Comparison of ENCODE assay signal across 18 cellular contexts in genomic region chr2:191065785-191066184, GRCh38. TPM values are rescaled to one million over a fixed set of nuclear protein-coding genes. Genes with fewer than 3 reads are reported as not detected.
DNase-seq lines count a peak whose midpoint lies in the region; ATAC-seq and TF ChIP-seq lines count a peak whose summit lies in the region.
"Had no signal": no experiment of that assay in that cellular context is flagged by ENCODE, and none has a peak within 500 bp of the region (broad histone marks: within the 10 kb centered on the region; RNA-seq: fewer than 3 reads in every experiment).

No MANE protein-coding gene starts in this region.

- peaks cover 51% of the 10 kb centered on the region for H3K36me3 Mint-ChIP-seq in activated T-cell treated with anti-CD3 and anti-CD28 coated beads, Interleukin-2, amount 50 U/mL, for 4 hours (ENCODE audit: insufficient read depth)
- H3K36me3 Mint-ChIP-seq in activated naive CD8-positive, alpha-beta T cell treated with anti-CD3 and anti-CD28 coated beads, Interleukin-2, amount 10 ng/mL, durations not matched to agents 7 days and 5 days = peaks cover 63% of the 10 kb centered on the region

- POLR2A ChIA-PET in activated naive CD8-positive, alpha-beta T cell treated with anti-CD3 and anti-CD28 coated beads, Interleukin-2, amount 10 ng/mL, durations not matched to agents 7 days and 5 days (lab: Charles Lee) = interaction anchor here (0.7 to 7.7 kb wide), 16 partner anchors 8 to 612 kb away, joined by 3 to 226 read pairs (median 6); partner anchors contain the start of genes NABP1, STAT1 and STAT4

- no peak overlapping the region for H3K4me3 ChIP-seq in MM.1S (ENCODE audit: low read length)
- H3K4me3 ChIP-seq: breast epithelium, gastrocnemius medialis, ovary, stomach had no signal

- no peaks in the 10 kb centered on the region for H3K27me3 Mint-ChIP-seq in activated T-cell treated with anti-CD3 and anti-CD28 coated beads, Interleukin-2, amount 50 U/mL, for 4 hours (ENCODE audit: low read depth)
- H3K27me3 Mint-ChIP-seq in activated naive CD8-positive, alpha-beta T cell treated with anti-CD3 and anti-CD28 coated beads, Interleukin-2, amount 10 ng/mL, durations not matched to agents 7 days and 5 days = no peaks in the 10 kb centered on the region

- no peaks in the 10 kb centered on the region for H3K9me3 Mint-ChIP-seq in activated T-cell treated with anti-CD3 and anti-CD28 coated beads, Interleukin-2, amount 50 U/mL, for 4 hours
- peaks cover 3% of the 10 kb centered on the region for H3K9me3 Mint-ChIP-seq in activated naive CD8-positive, alpha-beta T cell treated with anti-CD3 and anti-CD28 coated beads, Interleukin-2, amount 10 ng/mL, durations not matched to agents 7 days and 5 days
- H3K9me3 Mint-ChIP-seq: activated B cell treated with CpG ODN at 0.5 μM for 24 hours had no signal

- ATAC-seq in activated T-cell treated with anti-CD3 and anti-CD28 coated beads, Interleukin-2, amount 50 U/mL, for 4 hours = no peak
- no peak for ATAC-seq in activated naive CD8-positive, alpha-beta T cell treated with anti-CD3 and anti-CD28 coated beads, Interleukin-2, amount 10 ng/mL, durations not matched to agents 7 days and 5 days (ENCODE audit: low read depth)
- ATAC-seq in sciatic nerve = peak; percentile 72

- H3K79me2 ChIP-seq in MM.1S (ENCODE audit: low read length) = no peaks in the 10 kb centered on the region

- intact Hi-C loops in sciatic nerve (cut with DNase I) = no loop called here

- peaks cover 11% of the 10 kb centered on the region; the same call in 1 of the 2 replicates for H3K4me1 ChIP-seq in MM.1S (ENCODE audit: low read length)
- H3K4me1 ChIP-seq: breast epithelium, stomach had no signal

- no peaks in the 10 kb centered on the region for H3F3A ChIP-seq in MM.1S (ENCODE audit: insufficient read depth, low read length)

- no peak overlapping the region for H2AFZ ChIP-seq in MM.1S (ENCODE audit: low read length)

- no peak overlapping the region for H3K27ac ChIP-seq in MM.1S (ENCODE audit: low read length)
- H3K27ac ChIP-seq: gastrocnemius medialis, ovary had no signal

- no peaks in the 10 kb centered on the region for H3K9me2 ChIP-seq in MM.1S (replicated peaks; ENCODE audit: insufficient read depth, low read length)
- H3K9me2 ChIP-seq: SK-N-SH had no signal

- DNase-seq in activated T-cell treated with anti-CD3 and anti-CD28 coated beads, Interleukin-2, amount 50 U/mL, for 4 hours = no peak
- DNase-seq in activated T-cell treated with anti-CD3 and anti-CD28 coated beads for 4 hours = no peak
- DNase-seq in MM.1S = no peak
- no peak for DNase-seq in activated naive CD8-positive, alpha-beta T cell treated with anti-CD3 and anti-CD28 coated beads, Interleukin-2, amount 10 ng/mL, durations not matched to agents 7 days and 5 days
- DNase-seq in sciatic nerve (ENCODE audit: low spot score) = no peak
- DNase-seq in stimulated activated CD4-positive, alpha-beta T cell treated with anti-CD3 and anti-CD28 coated beads, Interleukin-2, amount 100 ng/mL, for 24 hours = no peak
- no peak for DNase-seq in activated effector memory CD4-positive, alpha-beta T cell treated with Interleukin-2 at 50 U/mL for 16 hours
- no peak for DNase-seq in ecto neural progenitor cell (ENCODE audit: low spot score)
- DNase-seq: activated B cell treated with CpG ODN at 0.5 μM for 24 hours; effector CD4-positive, alpha-beta T cell; gastrocnemius medialis; NCI-H1417; NCI-H345; ovary; SK-N-SH; small intestine; stomach had no signal

- H3K27me3 ChIP-seq in MM.1S (replicated peaks; ENCODE audit: insufficient read depth, low read length) = no peaks in the 10 kb centered on the region
- H3K27me3 ChIP-seq: breast epithelium, gastrocnemius medialis, ovary, stomach had no signal

- peak overlapping the region; percentile 33 for H3K4me3 Mint-ChIP-seq in activated T-cell treated with anti-CD3 and anti-CD28 coated beads, Interleukin-2, amount 50 U/mL, for 4 hours
- peak overlapping the region; percentile 88 for H3K4me3 Mint-ChIP-seq in activated naive CD8-positive, alpha-beta T cell treated with anti-CD3 and anti-CD28 coated beads, Interleukin-2, amount 10 ng/mL, durations not matched to agents 7 days and 5 days
- H3K4me3 Mint-ChIP-seq: activated B cell treated with CpG ODN at 0.5 μM for 24 hours had no signal

- peak overlapping the region; percentile 92 for H3K27ac Mint-ChIP-seq in activated naive CD8-positive, alpha-beta T cell treated with anti-CD3 and anti-CD28 coated beads, Interleukin-2, amount 10 ng/mL, durations not matched to agents 7 days and 5 days
- H3K27ac Mint-ChIP-seq: activated B cell treated with CpG ODN at 0.5 μM for 24 hours had no signal

- peaks cover 81% of the 10 kb centered on the region for H3K4me1 Mint-ChIP-seq in activated T-cell treated with anti-CD3 and anti-CD28 coated beads, Interleukin-2, amount 50 U/mL, for 4 hours (ENCODE audit: low read depth)
- peaks cover 64% of the 10 kb centered on the region for H3K4me1 Mint-ChIP-seq in activated naive CD8-positive, alpha-beta T cell treated with anti-CD3 and anti-CD28 coated beads, Interleukin-2, amount 10 ng/mL, durations not matched to agents 7 days and 5 days
- H3K4me1 Mint-ChIP-seq: activated B cell treated with CpG ODN at 0.5 μM for 24 hours had no signal

- H3K4me2 ChIP-seq in MM.1S (ENCODE audit: low read depth, low read length) = peak overlapping the region; percentile 29; the same call in 1 of the 2 replicates
- H3K4me2 ChIP-seq: SK-N-SH had no signal

- no peak overlapping the region for H3K9ac ChIP-seq in MM.1S (ENCODE audit: low read length)
- H3K9ac ChIP-seq: SK-N-SH had no signal

- H4K20me1 ChIP-seq in MM.1S (ENCODE audit: insufficient read depth, low read length) = no peaks in the 10 kb centered on the region

- no peaks in the 10 kb centered on the region for H3K36me3 ChIP-seq in MM.1S (replicated peaks; ENCODE audit: insufficient read depth, low read length)
- H3K36me3 ChIP-seq: breast epithelium, gastrocnemius medialis, ovary, stomach had no signal

- TF ChIP-seq CTCF in MM.1S (IDR thresholded peaks at IDR 0.05; ENCODE audit: low read length) = no peak

- no peaks in the 10 kb centered on the region for H3K9me3 ChIP-seq in MM.1S (replicated peaks; ENCODE audit: insufficient read depth, low read length)
- H3K9me3 ChIP-seq: breast epithelium, gastrocnemius medialis, ovary, SK-N-SH, stomach had no signal

RNA-seq across cellular contexts. Expression of gene STAT1, which starts 51.8 kb away (rescaled TPM):
- total RNA-seq in activated T-cell treated with anti-CD3 and anti-CD28 coated beads, Interleukin-2, amount 50 U/mL, for 4 hours = 100 to 1,000 TPM; 222 to 278 (median 268) TPM
- total RNA-seq in activated naive CD8-positive, alpha-beta T cell treated with anti-CD3 and anti-CD28 coated beads, Interleukin-2, amount 10 ng/mL, durations not matched to agents 7 days and 5 days = 100 to 1,000 TPM; 544 to 571 TPM
- total RNA-seq in sciatic nerve = 54.5 TPM
